8 cellular contexts compared by ENCODE assay signal in genomic region chr5:86617756-86618577, GRCh38. TPM values are rescaled to one million over a fixed set of nuclear protein-coding genes. Genes with fewer than 3 reads are reported as not detected.
DNase-seq lines count a peak whose midpoint lies in the region; ATAC-seq, FAIRE-seq and TF ChIP-seq lines count a peak whose summit lies in the region.

A gene with protein sequence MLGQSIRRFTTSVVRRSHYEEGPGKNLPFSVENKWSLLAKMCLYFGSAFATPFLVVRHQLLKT (plus strand): TSS chr5:86617941. CDS start chr5:86618056, 115 bp downstream.

- H3K9me3 ChIP-seq in Loucy (ENCODE audit: insufficient read depth, low read depth, low read length): no peaks in the 10 kb centered on the region

- H2AFZ ChIP-seq in Loucy (ENCODE audit: low read length): peak within 1 kb of the TSS; percentile 95

- H3K9ac ChIP-seq in Loucy (ENCODE audit: low read depth, low read length, poor library complexity, severe bottlenecking): peak within 1 kb of the TSS; percentile 98

- peaks cover 6% of the 10 kb centered on the region for H3K27me3 ChIP-seq in Loucy (ENCODE audit: insufficient read depth, low read length, poor library complexity, severe bottlenecking)

- FAIRE-seq in H54 (lab: Jason Lieb, UNC): peak; percentile 99

- peaks cover 22% of the 10 kb centered on the region for H3K4me1 ChIP-seq in Loucy (ENCODE audit: insufficient read depth, low read length, poor library complexity, severe bottlenecking)

- H4K20me1 ChIP-seq in Loucy (ENCODE audit: insufficient read depth, low read length, poor library complexity, severe bottlenecking): peaks cover 27% of the 10 kb centered on the region

- peak; percentile 88 to 93 for ATAC-seq in naive thymus-derived CD8-positive, alpha-beta T cell

- TF ChIP-seq POLR2A in H54 (IDR thresholded peaks at IDR 0.05; ENCODE audit: low read depth, low read length): peak; percentile 65
- peak; percentile 83 for TF ChIP-seq POLR2A in Raji (IDR thresholded peaks at IDR 0.05; ENCODE audit: insufficient read depth, low read depth, low read length)

- H3K36me3 ChIP-seq in Loucy (ENCODE audit: insufficient read depth, low read length): peaks cover 27% of the 10 kb centered on the region

- peaks cover 11 to 35% (median 24%) of the 10 kb centered on the region in 4 donors for H3K4me1 Mint-ChIP-seq in naive thymus-derived CD8-positive, alpha-beta T cell

- H3K4me3 ChIP-seq in Loucy (ENCODE audit: low read length, poor library complexity, severe bottlenecking) (peak within 1 kb of the TSS; percentile 100), fibroblast of mammary gland (ENCODE audit: control insufficient read depth, low read depth, low read length) (peak within 1 kb of the TSS; percentile 99)

- H3K4me3 Mint-ChIP-seq in naive thymus-derived CD8-positive, alpha-beta T cell: peak within 1 kb of the TSS; percentile 98 to 100 (median 100)

- TF ChIP-seq CTCF in Loucy (conservative IDR thresholded peaks at IDR 0.05; ENCODE audit: low read length): no peak
- no peak for TF ChIP-seq CTCF in fibroblast of mammary gland (conservative IDR thresholded peaks at IDR 0.05; ENCODE audit: control insufficient read depth, insufficient read depth, low read depth, low read length)

- peaks cover 30% of the 10 kb centered on the region for H3K79me2 ChIP-seq in Loucy (ENCODE audit: insufficient read depth, low read length)

- H3K9me3 Mint-ChIP-seq in naive thymus-derived CD8-positive, alpha-beta T cell: peaks cover 0 to 7% (median 0%) of the 10 kb centered on the region in 9 donors

- H3K9me2 ChIP-seq in Loucy (replicated peaks; ENCODE audit: low read depth, low read length): no peaks in the 10 kb centered on the region

- peak; percentile 96 for DNase-seq in EL
- peak; percentile 59 for DNase-seq in H54 (ENCODE audit: insufficient read length, low spot score)
- DNase-seq in activated T-helper 9 cell treated with anti-CD3 and anti-CD28 coated beads, Interleukin-2, amount 50 U/mL, for 16 hours (ENCODE audit: low read depth): peak; percentile 83
- DNase-seq in fibroblast of mammary gland (ENCODE audit: low read depth): peak; percentile 96
- DNase-seq in naive thymus-derived CD8-positive, alpha-beta T cell: peak; percentile 62 to 97 (median 94)
- DNase-seq in stimulated activated naive CD4-positive, alpha-beta T cell (lab: John Stamatoyannopoulos, UW): peak; percentile 78 to 96 (median 92)

- POLR2A ChIA-PET in naive thymus-derived CD8-positive, alpha-beta T cell (lab: Charles Lee): interaction anchor here (0.5 to 1.2 kb wide), 3 partner anchors 9 to 795 kb away, joined by 3 to 5 read pairs (median 3); partner anchors contain the start of gene CCNH

- peak within 1 kb of the TSS; percentile 85 for H3K4me2 ChIP-seq in Loucy (ENCODE audit: low read depth, low read length, poor library complexity, severe bottlenecking)

- no peaks in the 10 kb centered on the region for H3F3A ChIP-seq in Loucy (ENCODE audit: low read depth)

- H3K27ac Mint-ChIP-seq in naive thymus-derived CD8-positive, alpha-beta T cell: peak within 1 kb of the TSS; percentile 99 to 100 (median 100)

- H3K36me3 Mint-ChIP-seq in naive thymus-derived CD8-positive, alpha-beta T cell: peaks cover 4 to 40% (median 21%) of the 10 kb centered on the region in 3 donors

- H3K27me3 Mint-ChIP-seq in naive thymus-derived CD8-positive, alpha-beta T cell: peaks cover 3 to 12% (median 9%) of the 10 kb centered on the region in 5 donors

RNA-seq across cellular contexts. Expression of the gene that starts here (rescaled TPM):
- total RNA-seq in naive thymus-derived CD8-positive, alpha-beta T cell: 100 to 1,000 TPM; 513 to 573 TPM
- 100 to 1,000 TPM; 861 to 991 (median 878) TPM for polyA plus RNA-seq in naive thymus-derived CD8-positive, alpha-beta T cell

Comparison
In these comparisons a context has a peak if more than half of its experiments do, and no peak if none do; other contexts are left out.
1. Peak in every context shown above with its lines: DNase-seq, ATAC-seq and H3K4me3 ChIP-seq.